In genomic region chr14:92692822-92693226, GRCh38 we compare ENCODE assay signal across 8 cellular contexts. TPM values are rescaled to one million over a fixed set of nuclear protein-coding genes. Genes with fewer than 3 reads are reported as not detected.
DNase-seq lines count a peak whose midpoint lies in the region; ATAC-seq lines count a peak whose summit lies in the region.

No MANE protein-coding gene starts in this region.

- H4K8ac ChIP-seq in neuronal stem cell (ENCODE audit: low read depth, low read length): no peak overlapping the region

- no peak overlapping the region for H3K23ac ChIP-seq in neuronal stem cell (ENCODE audit: low read depth, low read length, poor library complexity)

- no peak overlapping the region for H3K14ac ChIP-seq in neuronal stem cell (ENCODE audit: low read length)

- H2BK15ac ChIP-seq in neuronal stem cell (ENCODE audit: low read length): no peak overlapping the region

- no peak overlapping the region for H4K91ac ChIP-seq in neuronal stem cell (ENCODE audit: low read depth, low read length, poor library complexity)

- H2BK5ac ChIP-seq in neuronal stem cell (ENCODE audit: low read length): no peak overlapping the region

- no peak overlapping the region for H3K27ac ChIP-seq in neuronal stem cell (replicated peaks; ENCODE audit: low read length)

- no peak overlapping the region for H3K18ac ChIP-seq in neuronal stem cell (ENCODE audit: low read length)

- no peaks in the 10 kb centered on the region for H3K9me3 ChIP-seq in neuronal stem cell (replicated peaks in 1 of 2; ENCODE audit: control insufficient read depth in 2 of 2, insufficient read depth in 1 of 2, low read depth in 1 of 2, low read length in 2 of 2)

- no peak overlapping the region for H3K4me2 ChIP-seq in neuronal stem cell (ENCODE audit: insufficient read depth, low read length, poor library complexity, severe bottlenecking)

- DNase-seq in DMS153 (lab: John Stamatoyannopoulos, UW): peak; percentile 95
- DNase-seq in NCI-H146 (lab: John Stamatoyannopoulos, UW): peak; percentile 78
- DNase-seq in astrocyte of the hippocampus (ENCODE audit: low read depth, low spot score): peak; percentile 31
- DNase-seq in neuronal stem cell (ENCODE audit: low spot score): no peak
- no peak for DNase-seq in GOT3 (lab: John Stamatoyannopoulos, UW)
- DNase-seq in activated CD4-positive, CD25-positive, alpha-beta regulatory T cell (lab: John Stamatoyannopoulos, UW): no peak
- no peak for DNase-seq in hippocampal formation (lab: John Stamatoyannopoulos, UW)

- H2AFZ ChIP-seq in neuronal stem cell (ENCODE audit: low read length): no peak overlapping the region

- no peak overlapping the region for H2BK120ac ChIP-seq in neuronal stem cell (ENCODE audit: low read depth, low read length)

- peak overlapping the region; percentile 62 for H2AK5ac ChIP-seq in neuronal stem cell (ENCODE audit: low read depth, low read length)

- ATAC-seq in HG02970 (IDR thresholded peaks at IDR 0.05; ENCODE audit: low FRiP score, unreplicated experiment): no peak

- no peaks in the 10 kb centered on the region for H3K36me3 ChIP-seq in neuronal stem cell (replicated peaks in 1 of 2; ENCODE audit: control insufficient read depth in 2 of 2, insufficient read depth in 2 of 2, low read length in 2 of 2)

- H3K79me1 ChIP-seq in neuronal stem cell (ENCODE audit: low read depth, low read length): no peaks in the 10 kb centered on the region

- peaks cover 0 to 2% of the 10 kb centered on the region in 2 donors for H3K4me1 ChIP-seq in neuronal stem cell (ENCODE audit: control insufficient read depth in 2 of 2, insufficient read depth in 1 of 2, low read depth in 1 of 2, low read length in 2 of 2)

- H3K4me3 ChIP-seq in neuronal stem cell (ENCODE audit: low read length in 2 of 2): no peak overlapping the region

- no peak overlapping the region for H3K9ac ChIP-seq in neuronal stem cell (ENCODE audit: low read depth, low read length, poor library complexity)

- peaks cover 0 to 16% (median 5%) of the 10 kb centered on the region in 3 experiments for H3K27me3 ChIP-seq in neuronal stem cell (ENCODE audit: control insufficient read depth in 3 of 3, insufficient read depth in 3 of 3, low read depth in 1 of 3, low read length in 3 of 3)

- H3K4ac ChIP-seq in neuronal stem cell (ENCODE audit: low read length): no peak overlapping the region

- no CpG with 5 or more reads among the region's 2 CpGs for WGBS in neuronal stem cell (ENCODE audit: extremely low coverage in 2 of 2, insufficient read length in 2 of 2, insufficient replicate concordance in 1 of 2), 2 donors

- no peak overlapping the region for H2BK12ac ChIP-seq in neuronal stem cell (ENCODE audit: low read length)

RNA-seq across cellular contexts. Expression of gene LGMN, which starts 55.6 kb away (rescaled TPM):
- 58.1 TPM for polyA plus RNA-seq in neuronal stem cell (2013, experiment 1 of 2)
- polyA plus RNA-seq in neuronal stem cell (2013, experiment 2 of 2): 57.3 TPM

Comparison
In these comparisons a context has a peak if more than half of its experiments do, and no peak if none do; other contexts are left out.
1. DNase-seq: peak in DMS153 (single experiment), NCI-H146 (single experiment) and astrocyte of the hippocampus (single experiment); none in neuronal stem cell (single experiment), GOT3 (single experiment), activated CD4-positive, CD25-positive, alpha-beta regulatory T cell (0 of 4) and hippocampal formation (0 of 2).